In the genomic region with DNA sequence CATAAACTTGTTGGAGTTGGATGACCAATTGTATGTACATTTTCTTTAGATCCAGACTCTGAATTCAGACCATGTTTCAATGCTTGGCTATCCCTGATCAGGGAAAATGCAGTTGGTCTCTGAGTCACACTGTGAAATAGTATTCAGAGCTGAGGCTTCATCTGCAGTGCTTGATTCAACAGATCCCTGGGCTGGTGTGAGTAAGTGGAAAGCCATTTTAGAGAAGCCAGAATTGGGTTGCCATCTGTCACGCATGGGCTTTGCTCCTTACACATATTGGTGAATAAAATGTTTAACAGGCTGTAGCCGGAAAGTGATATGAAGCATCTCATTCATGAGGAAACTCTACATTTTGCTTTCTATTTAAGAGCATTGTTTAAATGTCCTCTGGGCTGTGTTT, we compare ENCODE assay signal across 13 cellular contexts. TPM values are rescaled to one million over a fixed set of nuclear protein-coding genes. Genes with fewer than 3 reads are reported as not detected.
DNase-seq lines count a peak whose midpoint lies in the region; ATAC-seq and TF ChIP-seq lines count a peak whose summit lies in the region.
"Had no signal": no experiment of that assay in that cellular context is flagged by ENCODE, and none has a peak within 500 bp of the region (broad histone marks: within the 10 kb centered on the region; RNA-seq: fewer than 3 reads in every experiment).

No MANE protein-coding gene starts in this region.

- ATAC-seq in left colon: no peak
- ATAC-seq: activated CD4-positive, CD25-positive, alpha-beta regulatory T cell treated with anti-CD3 and anti-CD28 coated beads, Interleukin-2, amount 50 U/mL, for 24 hours; activated T-cell treated with anti-CD3 and anti-CD28 coated beads, Interleukin-2, amount 50 U/mL, for 4 hours had no signal

- in situ Hi-C loops in GM13977 (cut with MboI; ENCODE audit: low pct_unique_long_range_greater_than_20kb, low sequenced_read_pairs, unreplicated experiment): no loop called here

- CTCF ChIA-PET in AG04449 (lab: Yijun Ruan, JAX): no interaction called here

- intact Hi-C loops in left colon (cut with DNase I, micrococcal nuclease): no loop called here

- DNase-seq in AG04449 (ENCODE audit: low read depth, low spot score) (peak; percentile 93), HS-5 (ENCODE audit: low read depth) (peak; percentile 90), amniotic stem cell (lab: John Stamatoyannopoulos, UW) (peak; percentile 94), foreskin melanocyte (peak; percentile 98), coronary artery (ENCODE audit: low spot score) (no peak), GM13977 (ENCODE audit: low spot score) (no peak), left colon (no peak), SKM-1 treated with dmso at 0.1 percent for 144 hours (lab: John Stamatoyannopoulos, UW; ENCODE audit: unreplicated experiment) (no peak)
- DNase-seq: activated T-cell treated with anti-CD3 and anti-CD28 coated beads, Interleukin-2, amount 50 U/mL, for 4 hours; NCI-H345; SHP77 treated with DMSO at 0.1 percent for 48 hours had no signal

- H3K4me3 ChIP-seq in AG04449 (ENCODE audit: low read depth, low read length) (no peak overlapping the region), coronary artery (no peak overlapping the region)
- H3K4me3 ChIP-seq: cardiac muscle cell had no signal

- POLR2A ChIA-PET in AG04449 (lab: Yijun Ruan, JAX): no interaction called here

- no peak overlapping the region for H3K27ac ChIP-seq in coronary artery
- H3K27ac ChIP-seq: cardiac muscle cell had no signal

- no peak for TF ChIP-seq CTCF in AG04449 (IDR thresholded peaks at IDR 0.05; ENCODE audit: insufficient read depth, low read length, missing control alignments)
- TF ChIP-seq CTCF in coronary artery (IDR thresholded peaks at IDR 0.05): no peak
- no peak for TF ChIP-seq CTCF in GM13977 (IDR thresholded peaks at IDR 0.05; ENCODE audit: extremely low read depth, insufficient read depth, missing control alignments)

RNA-seq across cellular contexts. Expression of a gene that starts 50.0 kb away (rescaled TPM):
- total RNA-seq in left colon: 10 to 100 TPM; 10.8 to 12.2 TPM

Comparison
In these comparisons a context has a peak if more than half of its experiments do, and no peak if none do; other contexts are left out.
1. DNase-seq: peak in AG04449 (single experiment), HS-5 (single experiment), amniotic stem cell (single experiment) and foreskin melanocyte (single experiment); none in coronary artery (single experiment), GM13977 (single experiment), left colon (0 of 2) and SKM-1 treated with dmso at 0.1 percent for 144 hours (single experiment).